Comparison of ENCODE assay signal across 23 cellular contexts in genomic region chr17:57937492-57937891, GRCh38. TPM values are rescaled to one million over a fixed set of nuclear protein-coding genes. Genes with fewer than 3 reads are reported as not detected.
DNase-seq lines count a peak whose midpoint lies in the region; ATAC-seq and TF ChIP-seq lines count a peak whose summit lies in the region.
"Had no signal": no experiment of that assay in that cellular context is flagged by ENCODE, and none has a peak within 500 bp of the region (broad histone marks: within the 10 kb centered on the region; RNA-seq: fewer than 3 reads in every experiment).

No MANE protein-coding gene starts in this region.

- no peaks in the 10 kb centered on the region for H3K9me3 ChIP-seq in HEK293 (ENCODE audit: control insufficient read depth, insufficient read depth, low read depth, low read length)
- no peaks in the 10 kb centered on the region for H3K9me3 ChIP-seq in body of pancreas
- H3K9me3 ChIP-seq in stomach = no peaks in the 10 kb centered on the region
- no peaks in the 10 kb centered on the region for H3K9me3 ChIP-seq in mesenchymal stem cell (ENCODE audit: control insufficient read depth, low read length)
- H3K9me3 ChIP-seq: adrenal gland, testis had no signal

- no peak overlapping the region for H4K91ac ChIP-seq in mesenchymal stem cell (ENCODE audit: low read length)

- no peaks in the 10 kb centered on the region for H3K27me3 ChIP-seq in body of pancreas
- no peaks in the 10 kb centered on the region for H3K27me3 ChIP-seq in stomach
- H3K27me3 ChIP-seq in mesenchymal stem cell (ENCODE audit: control insufficient read depth in 1 of 2, insufficient read depth in 1 of 2, low read length in 2 of 2) = no peaks in the 10 kb centered on the region
- H3K27me3 ChIP-seq: adrenal gland, cardiac muscle cell, testis had no signal

- no peak overlapping the region for H3K27ac ChIP-seq in HEK293 (ENCODE audit: extremely low read depth, low read depth, low read length)
- H3K27ac ChIP-seq in body of pancreas = peak overlapping the region in 3 of 4 donors; percentile 83 to 86 (median 85)
- H3K27ac ChIP-seq in stomach = peak overlapping the region in 4 of 5 donors; percentile 86 to 99 (median 95)
- no peak overlapping the region for H3K27ac ChIP-seq in mesenchymal stem cell (ENCODE audit: low read length, poor library complexity, severe bottlenecking)
- H3K27ac ChIP-seq: testis had no signal

- no peak overlapping the region for H3K18ac ChIP-seq in mesenchymal stem cell (ENCODE audit: low read depth in 1 of 2, low read length in 2 of 2)

- H3K4ac ChIP-seq in mesenchymal stem cell (ENCODE audit: low read depth in 1 of 2, low read length in 2 of 2) = no peak overlapping the region

- POLR2A ChIA-PET in HEK293 (lab: Yijun Ruan, JAX) = interaction anchor here (0.5 to 5.0 kb wide), 2 partner anchors 14 to 17 kb away, joined by 4 to 33 read pairs; partner anchors contain the start of gene CUEDC1

- no peak for ATAC-seq in body of pancreas
- ATAC-seq: activated CD8-positive, alpha-beta T cell treated with anti-CD3 and anti-CD28 coated beads, Interleukin-2, amount 10 ng/mL, durations not matched to agents 7 days and 5 days; CD8-positive, alpha-beta T cell; GM12878 had no signal

- H3K36me3 ChIP-seq in HEK293 (ENCODE audit: control insufficient read depth in 2 of 2, insufficient read depth in 1 of 2, low read length in 2 of 2) (no peaks in the 10 kb centered on the region), body of pancreas (replicated peaks in 1 of 2; ENCODE audit: insufficient read depth in 1 of 2, low read depth in 2 of 2) (no peaks in the 10 kb centered on the region), stomach (no peaks in the 10 kb centered on the region), mesenchymal stem cell (ENCODE audit: control insufficient read depth in 1 of 2, insufficient read depth in 2 of 2, low read depth in 1 of 2, low read length in 2 of 2) (peaks cover 0 to 4% of the 10 kb centered on the region in 2 experiments)
- H3K36me3 ChIP-seq: adrenal gland, cardiac muscle cell had no signal

- peaks cover 13% of the 10 kb centered on the region for H3K79me1 ChIP-seq in mesenchymal stem cell (replicated peaks; ENCODE audit: low read length, poor library complexity, severe bottlenecking)

- no peak for TF ChIP-seq CTCF in HEK293 (tag by site-specific recombination; IDR thresholded peaks at IDR 0.05)
- TF ChIP-seq CTCF in body of pancreas (IDR thresholded peaks at IDR 0.05) = no peak
- TF ChIP-seq CTCF in stomach (IDR thresholded peaks at IDR 0.05) = no peak

- H3K4me3 ChIP-seq in HEK293 (ENCODE audit: low read depth, low read length) (no peak overlapping the region), body of pancreas (no peak overlapping the region), stomach (no peak overlapping the region), mesenchymal stem cell (ENCODE audit: insufficient read depth in 1 of 2, low read depth in 1 of 2, low read length in 2 of 2) (no peak overlapping the region)
- H3K4me3 ChIP-seq: adrenal gland, cardiac muscle cell, GM12878, testis had no signal

- no peak overlapping the region for H3K14ac ChIP-seq in mesenchymal stem cell (ENCODE audit: low read length in 2 of 2)

- H2BK15ac ChIP-seq in mesenchymal stem cell (ENCODE audit: low read depth, poor library complexity, severe bottlenecking) = no peak overlapping the region

- DNase-seq in body of pancreas = no peak
- DNase-seq in kidney tubule cell (ENCODE audit: low spot score) = peak; percentile 50
- no peak for DNase-seq in stomach
- DNase-seq in mesenchymal stem cell = no peak
- no peak for DNase-seq in activated gamma-delta T cell (lab: John Stamatoyannopoulos, UW)
- DNase-seq in HK-2 (ENCODE audit: unreplicated experiment) = no peak
- DNase-seq in amygdala (lab: John Stamatoyannopoulos, UW) = no peak
- DNase-seq: activated CD4-positive, CD25-positive, alpha-beta regulatory T cell treated with anti-CD3 and anti-CD28 coated beads, Interleukin-2, amount 50 U/mL, for 72 hours; activated CD8-positive, alpha-beta T cell treated with anti-CD3 and anti-CD28 coated beads, Interleukin-2, amount 10 ng/mL, durations not matched to agents 7 days and 5 days; activated naive CD4-positive, alpha-beta T cell; adrenal gland; CD8-positive, alpha-beta T cell; Karpas-422; mammary epithelial cell; MV-4-11; naive B cell; NCI-H1694; NCI-H526 treated with DMSO at 0.1 percent for 48 hours; T1000; testis had no signal

- H2BK120ac ChIP-seq in mesenchymal stem cell (ENCODE audit: low read depth, low read length) = no peak overlapping the region

- no peak overlapping the region for H2BK5ac ChIP-seq in mesenchymal stem cell (ENCODE audit: low read depth, low read length, poor library complexity, severe bottlenecking)

- no peak for TF ChIP-seq EP300 in stomach (IDR thresholded peaks at IDR 0.05)

- H3K4me2 ChIP-seq in mesenchymal stem cell (ENCODE audit: low read length, poor library complexity, severe bottlenecking) = no peak overlapping the region

- TF ChIP-seq POLR2A in body of pancreas (IDR thresholded peaks at IDR 0.05) (no peak), stomach (IDR thresholded peaks at IDR 0.05) (no peak)

- intact Hi-C loops in body of pancreas (cut with DNase I) = no loop called here
- intact Hi-C loops in stomach (cut with DNase I; ENCODE audit: low total_unique reads) = no loop called here

- H2BK12ac ChIP-seq in mesenchymal stem cell (ENCODE audit: low read length in 2 of 2) = no peak overlapping the region

- CTCF ChIA-PET in HEK293 (lab: Yijun Ruan, JAX) = interaction anchor here (0.9 to 1.1 kb wide), 2 partner anchors 11 to 16 kb away, joined by 3 read pairs; no protein-coding TSS in a partner anchor

- no peak overlapping the region for H3K23ac ChIP-seq in mesenchymal stem cell (ENCODE audit: low read length in 2 of 2)

- no peak overlapping the region for H2AK5ac ChIP-seq in mesenchymal stem cell (ENCODE audit: low read length, severe bottlenecking)

- WGBS in body of pancreas, 2 donors = 88 to 92% methylated on average over 2 of the region's 2 CpGs
- WGBS in stomach, 5 donors = 82 to 96% (median 91%) methylated on average over 2 of the region's 2 CpGs
- 90% methylated on average over 1 of the region's 2 CpGs for WGBS in mesenchymal stem cell

- no peak overlapping the region for H2AFZ ChIP-seq in mesenchymal stem cell (ENCODE audit: low read depth, low read length)

- peaks cover 41% of the 10 kb centered on the region for H3K4me1 ChIP-seq in HEK293 (ENCODE audit: control insufficient read depth, insufficient read depth, low read length)
- peaks cover 61% of the 10 kb centered on the region for H3K4me1 ChIP-seq in body of pancreas
- peaks cover 80 to 99% (median 92%) of the 10 kb centered on the region in 4 donors for H3K4me1 ChIP-seq in stomach
- H3K4me1 ChIP-seq in mesenchymal stem cell (ENCODE audit: control insufficient read depth, insufficient read depth, low read depth, low read length) = peaks cover 41% of the 10 kb centered on the region

- H4K8ac ChIP-seq in mesenchymal stem cell (ENCODE audit: low read length) = no peak overlapping the region

- H3K9ac ChIP-seq in mesenchymal stem cell (ENCODE audit: low read length) = no peak overlapping the region

TF ChIP-seq in HEK293, 187 proteins besides CTCF, POLR2A, EP300 and RAD21:
- peak; percentile 80 for TF ChIP-seq ZNF121 (tag by site-specific recombination; IDR thresholded peaks at IDR 0.05)
- no peak for TF ChIP-seq ZNF792 (tag by site-specific recombination; IDR thresholded peaks at IDR 0.05)
TF ChIP-seq in HEK293: peak in this region for 1.

RNA-seq across cellular contexts. Expression of gene CUEDC1, which starts 17.7 kb away (rescaled TPM):
- total RNA-seq in body of pancreas (10 to 100 TPM; 35.8 to 48.1 TPM), stomach (100 to 1,000 TPM in 1 of 5 donors, 10 to 100 TPM in 4; 10.5 to 111 (median 23.6) TPM)
- 10 to 100 TPM; 16.5 to 30.1 (median 19.8) TPM for polyA plus RNA-seq in stomach
- polyA plus RNA-seq in mesenchymal stem cell (2013, experiment 1 of 2) = 23.1 TPM
- polyA plus RNA-seq in mesenchymal stem cell (2013, experiment 2 of 2) = 22.1 TPM

RNA-seq across cellular contexts. Expression of gene VEZF1, which starts 50.6 kb away (rescaled TPM):
- total RNA-seq in body of pancreas = 10 to 100 TPM; 14.5 to 39.4 TPM
- 100 to 1,000 TPM in 1 of 5 donors, 10 to 100 TPM in 3, 1 to 10 TPM in 1; 7.8 to 103 (median 31.0) TPM for total RNA-seq in stomach
- polyA plus RNA-seq in stomach = 10 to 100 TPM; 15.8 to 27.2 (median 19.7) TPM
- polyA plus RNA-seq in mesenchymal stem cell (2013, experiment 1 of 2) = 45.1 TPM
- polyA plus RNA-seq in mesenchymal stem cell (2013, experiment 2 of 2) = 43.6 TPM

Comparison
In these comparisons a context has a peak if more than half of its experiments do, and no peak if none do; other contexts are left out.
1. H3K27ac ChIP-seq: peak in body of pancreas (3 of 4) and stomach (4 of 5); none in HEK293 (single experiment) and mesenchymal stem cell (single experiment).